ENCODE assay signal across 22 cellular contexts in the genomic region with DNA sequence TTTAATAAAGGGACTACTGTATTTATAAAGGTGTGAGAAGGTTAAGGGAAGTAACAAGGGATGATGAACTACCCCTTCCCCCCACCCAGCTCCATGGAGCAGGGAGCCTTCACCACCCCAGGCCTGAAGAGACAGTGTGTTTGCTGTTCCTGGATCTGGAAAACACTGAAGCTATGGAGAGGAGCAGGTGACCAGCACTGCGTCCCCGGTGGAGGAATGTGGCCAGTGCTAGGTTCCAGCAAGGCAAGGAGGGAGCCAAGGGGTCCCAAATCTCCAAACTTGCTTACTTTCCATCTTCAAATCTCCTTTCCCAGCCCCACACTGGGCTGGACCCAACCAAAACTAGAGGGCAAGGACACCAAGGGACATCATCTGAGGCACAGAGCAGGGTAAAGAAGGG. TPM values are rescaled to one million over a fixed set of nuclear protein-coding genes. Genes with fewer than 3 reads are reported as not detected.
DNase-seq lines count a peak whose midpoint lies in the region; ATAC-seq and TF ChIP-seq lines count a peak whose summit lies in the region.
"Had no signal": no experiment of that assay in that cellular context is flagged by ENCODE, and none has a peak within 500 bp of the region (broad histone marks: within the 10 kb centered on the region; RNA-seq: fewer than 3 reads in every experiment).

No MANE protein-coding gene starts in this region.

- DNase-seq in H9: no peak
- DNase-seq in WERI-Rb-1: no peak
- DNase-seq in iPS-NIHi7 (ENCODE audit: extremely low spot score): peak; percentile 26
- no peak for DNase-seq in Right ventricle myocardium superior
- DNase-seq in HPDE6-E6E7 (ENCODE audit: extremely low spot score): no peak
- DNase-seq: CD4-positive, CD25-positive, alpha-beta regulatory T cell; EL; GF-D8; KBM-7; NCI-H1436; NCI-H187 treated with DMSO at 0.1 percent for 48 hours; NCI-H345; NCI-H524; NCI-H774; NK-92 treated with Interleukin-12 subunit alpha and Interleukin-12 subunit beta, amount 100 ng/mL, for 24 hours; SJCRH30; T-cell had no signal

- no peak overlapping the region for H4K5ac ChIP-seq in H9 (ENCODE audit: insufficient read length, low read depth, low read length)

- no peaks in the 10 kb centered on the region for H3K9me3 ChIP-seq in H9 (ENCODE audit: control insufficient read depth, low read depth, low read length)
- H3K9me3 ChIP-seq in WERI-Rb-1 (ENCODE audit: severe bottlenecking): no peaks in the 10 kb centered on the region
- H3K9me3 ChIP-seq: SJCRH30 had no signal

- H3K27ac ChIP-seq in H9 (ENCODE audit: insufficient read length, low read depth, low read length) (no peak overlapping the region), WERI-Rb-1 (no peak overlapping the region)
- H3K27ac ChIP-seq: HL-60, SJCRH30 had no signal

- no peak overlapping the region for H2BK12ac ChIP-seq in H9 (ENCODE audit: insufficient read length, low read depth, low read length)

- intact Hi-C loops in Right ventricle myocardium superior (cut with DNase I): no loop called here

- no peaks in the 10 kb centered on the region for H3K79me1 ChIP-seq in H9 (ENCODE audit: insufficient read depth, low read depth, low read length, poor library complexity, severe bottlenecking)

- no peak overlapping the region for H3K14ac ChIP-seq in H9 (ENCODE audit: insufficient read depth, low read length)

- H3K79me2 ChIP-seq in H9 (ENCODE audit: insufficient read depth, low read length): 0 out of 2 replicates have a peak, but pooled peaks cover 2% of the 10 kb centered on the region

- H4K8ac ChIP-seq in H9 (replicated peaks; ENCODE audit: insufficient read length, low read depth, low read length): peak overlapping the region; percentile 19

- H4K20me1 ChIP-seq in H9 (ENCODE audit: control insufficient read depth, insufficient read depth, insufficient read length): no peaks in the 10 kb centered on the region

- no peak overlapping the region for H2AK5ac ChIP-seq in H9 (ENCODE audit: insufficient read length, low read length)

- no peak overlapping the region for H2BK120ac ChIP-seq in H9 (ENCODE audit: low read depth, low read length, poor library complexity, severe bottlenecking)

- no peak overlapping the region; a peak in 1 of 7 replicates for H3K27ac Mint-ChIP-seq in H9
- H3K27ac Mint-ChIP-seq: T-cell had no signal

- H3K9ac ChIP-seq in H9 (ENCODE audit: extremely low read depth, insufficient read length, low read length): no peak overlapping the region

- H3K4ac ChIP-seq in H9 (ENCODE audit: low read depth, low read length): no peak overlapping the region

- H3K36me3 Mint-ChIP-seq in H9 (ENCODE audit: insufficient read depth in 1 of 3, low read depth in 3 of 3): no peaks in the 10 kb centered on the region; a peak in 2 of 7 replicates
- H3K36me3 Mint-ChIP-seq: CD4-positive, CD25-positive, alpha-beta regulatory T cell; T-cell had no signal

- ATAC-seq in Right ventricle myocardium superior (ENCODE audit: poor library complexity): no peak
- no peak for ATAC-seq in HG03354 (IDR thresholded peaks at IDR 0.05; ENCODE audit: poor library complexity, severe bottlenecking, unreplicated experiment)
- ATAC-seq in GM19455 (IDR thresholded peaks at IDR 0.05; ENCODE audit: unreplicated experiment): no peak
- ATAC-seq: Panc1, T-cell had no signal

- peak; percentile 45; the same call in 2 of the 3 replicates for TF ChIP-seq CTCF in H9 (conservative IDR thresholded peaks at IDR 0.05)
- TF ChIP-seq CTCF in WERI-Rb-1 (IDR thresholded peaks at IDR 0.05; ENCODE audit: low read depth, low read length): peak; percentile 28

- H2AFZ ChIP-seq in H9 (ENCODE audit: low read length): no peak overlapping the region

- H3K23me2 ChIP-seq in H9 (ENCODE audit: insufficient read length, low read depth, low read length, poor library complexity, severe bottlenecking): peaks cover 2% of the 10 kb centered on the region

- WGBS in H9 (ENCODE audit: extremely low coverage, insufficient read length, low lambda C conversion rate): no CpG with 5 or more reads among the region's 2 CpGs

- H2BK20ac ChIP-seq in H9 (ENCODE audit: low read depth, low read length, poor library complexity, severe bottlenecking): no peak overlapping the region

- H3K36me3 ChIP-seq in WERI-Rb-1: no peaks in the 10 kb centered on the region
- H3K36me3 ChIP-seq: SJCRH30 had no signal

- no peak overlapping the region for H4K91ac ChIP-seq in H9 (ENCODE audit: insufficient read length, low read depth, low read length)

- H3K4me1 ChIP-seq in H9 (ENCODE audit: insufficient read depth, low read length): no peaks in the 10 kb centered on the region
- H3K4me1 ChIP-seq: SJCRH30 had no signal

- H3K18ac ChIP-seq in H9 (ENCODE audit: insufficient read length, low read depth, low read length): no peak overlapping the region

- no peaks in the 10 kb centered on the region for H3K27me3 ChIP-seq in H9 (ENCODE audit: insufficient read depth, low read length)
- no peaks in the 10 kb centered on the region for H3K27me3 ChIP-seq in WERI-Rb-1 (ENCODE audit: insufficient read depth, low read depth, severe bottlenecking)
- H3K27me3 ChIP-seq: SJCRH30 had no signal

- no peak overlapping the region for H2BK15ac ChIP-seq in H9 (ENCODE audit: low read depth, low read length)

- H3K9me3 Mint-ChIP-seq in H9: peaks cover 0 to 2% of the 10 kb centered on the region in 2 experiments; a peak in 2 of 5 replicates
- H3K9me3 Mint-ChIP-seq: T-cell had no signal

- no peak overlapping the region for H3K4me3 ChIP-seq in WERI-Rb-1 (ENCODE audit: low read depth, low read length)
- H3K4me3 ChIP-seq: SJCRH30 had no signal

- H3K4me1 Mint-ChIP-seq in H9: peaks cover 11 to 17% of the 10 kb centered on the region in 2 experiments

- no peak overlapping the region for H2BK5ac ChIP-seq in H9 (ENCODE audit: insufficient read length, low read length)

- H3K4me2 ChIP-seq in H9 (ENCODE audit: insufficient read depth, insufficient read length, low read length): no peak overlapping the region

- H3K23ac ChIP-seq in H9 (ENCODE audit: insufficient read length, low read depth, low read length): no peak overlapping the region

- H3K56ac ChIP-seq in H9 (ENCODE audit: insufficient read length, low read depth, low read length): no peak overlapping the region

- no peak overlapping the region for H3K4me3 Mint-ChIP-seq in H9
- H3K4me3 Mint-ChIP-seq: CD4-positive, CD25-positive, alpha-beta regulatory T cell; T-cell had no signal

- peaks cover under 1% of the 10 kb centered on the region for H3K27me3 Mint-ChIP-seq in H9 (ENCODE audit: low read depth)

- H3T11ph ChIP-seq in H9 (ENCODE audit: low read length): no peak overlapping the region

RNA-seq across cellular contexts. Expression of gene LY75, which starts 22.1 kb away (rescaled TPM):
- 3.3 and 3.9 TPM in 2 replicates for total RNA-seq in H9 (2021)
- total RNA-seq in Right ventricle myocardium superior: 0.75 TPM
- total RNA-seq: H4, SJCRH30 had no signal
